In genomic region chr6:160750276-160750689, GRCh38 we compare ENCODE assay signal across 8 cellular contexts. TPM values are rescaled to one million over a fixed set of nuclear protein-coding genes. Genes with fewer than 3 reads are reported as not detected.
A peak's percentile ranks its signal among the peaks of the same experiment; 100 is the strongest.
DNase-seq lines count a peak whose midpoint lies in the region; ATAC-seq and TF ChIP-seq lines count a peak whose summit lies in the region.

No MANE protein-coding gene starts in this region.

- no peaks in the 10 kb centered on the region for H3K36me3 ChIP-seq in esophagus muscularis mucosa

- WGBS in esophagus muscularis mucosa: 52% methylated on average over 5 of the region's 5 CpGs

- TF ChIP-seq EP300 in esophagus muscularis mucosa (IDR thresholded peaks at IDR 0.05): no peak

- H3K27me3 ChIP-seq in esophagus muscularis mucosa: peaks cover 0 to 32% (median 0%) of the 10 kb centered on the region in 4 donors

- H3K27ac ChIP-seq in esophagus muscularis mucosa (replicated peaks in 1 of 4): no peak overlapping the region

- H3K4me3 ChIP-seq in GM12865 (ENCODE audit: low read depth, low read length) (no peak overlapping the region), epithelial cell of esophagus (ENCODE audit: low read length) (no peak overlapping the region), esophagus muscularis mucosa (no peak overlapping the region)

- TF ChIP-seq CTCF in GM12865 (IDR thresholded peaks at IDR 0.05; ENCODE audit: insufficient read depth, low read depth, low read length, missing control alignments): peak; percentile 83
- TF ChIP-seq CTCF in epithelial cell of esophagus (IDR thresholded peaks at IDR 0.05; ENCODE audit: insufficient read depth, low read depth, low read length, missing control alignments): peak; percentile 82
- TF ChIP-seq CTCF in esophagus muscularis mucosa (IDR thresholded peaks at IDR 0.05): peak in 1 of 3 experiments; percentile 3

- no peak for TF ChIP-seq POLR2A in esophagus muscularis mucosa (IDR thresholded peaks at IDR 0.05; ENCODE audit: low read depth)

- H3K4me1 ChIP-seq in esophagus muscularis mucosa: no peaks in the 10 kb centered on the region

- intact Hi-C loops in esophagus muscularis mucosa (cut with DNase I): no loop called here

- DNase-seq in GM12865 (ENCODE audit: low read depth) (peak; percentile 71), epithelial cell of esophagus (ENCODE audit: low read depth) (peak; percentile 44), HuH-7.5 (ENCODE audit: low spot score) (no peak), NCI-H2029 (lab: John Stamatoyannopoulos, UW) (no peak), hepatic stellate cell (ENCODE audit: low spot score) (no peak), esophagus muscularis mucosa (ENCODE audit: extremely low spot score) (no peak)

- peaks cover 0 to 4% (median 0%) of the 10 kb centered on the region in 4 donors for H3K9me3 ChIP-seq in esophagus muscularis mucosa

- peak; percentile 90 for ATAC-seq in GM21360 (IDR thresholded peaks at IDR 0.05; ENCODE audit: unreplicated experiment)
- peak; percentile 71 for ATAC-seq in HG03558 (IDR thresholded peaks at IDR 0.05; ENCODE audit: extremely low read depth, unreplicated experiment)

RNA-seq across cellular contexts. Expression of gene PLG, which starts 48.2 kb away (rescaled TPM):
- not detected for total RNA-seq in esophagus muscularis mucosa

Comparison
In these comparisons a context has a peak if more than half of its experiments do, and no peak if none do; other contexts are left out.
1. DNase-seq: peak in GM12865 (single experiment) and epithelial cell of esophagus (single experiment); none in HuH-7.5 (single experiment), NCI-H2029 (single experiment), hepatic stellate cell (single experiment) and esophagus muscularis mucosa (single experiment).